11 cellular contexts compared by ENCODE assay signal in the genomic region with DNA sequence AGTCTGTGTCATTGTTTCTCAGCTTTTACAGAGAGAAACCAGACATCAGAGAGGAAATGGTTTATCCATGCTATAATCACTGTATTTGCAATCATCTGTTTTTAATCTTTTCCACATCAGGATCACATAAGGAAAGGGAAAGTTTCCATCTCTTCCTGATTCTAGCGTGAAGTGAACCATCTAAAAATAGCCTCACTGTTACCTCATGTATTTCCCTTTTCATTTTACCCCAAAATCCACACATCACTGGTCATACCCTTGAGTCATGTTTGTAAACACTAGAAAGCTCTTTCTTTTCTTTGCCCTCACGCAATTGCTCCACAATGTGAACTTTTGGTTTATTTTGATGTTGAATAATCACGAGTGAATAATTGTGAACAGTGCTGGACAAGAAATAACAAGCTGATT.
DNase-seq lines count a peak whose midpoint lies in the region; ATAC-seq and TF ChIP-seq lines count a peak whose summit lies in the region.
"Had no signal": no experiment of that assay in that cellular context is flagged by ENCODE, and none has a peak within 500 bp of the region (broad histone marks: within the 10 kb centered on the region; RNA-seq: fewer than 3 reads in every experiment).

No MANE protein-coding gene starts in this region.

- H3K9me3 ChIP-seq in SK-N-SH (no peaks in the 10 kb centered on the region), stomach (no peaks in the 10 kb centered on the region)

- H3K27me3 ChIP-seq in SK-N-SH (ENCODE audit: insufficient read depth) (no peaks in the 10 kb centered on the region), stomach (no peaks in the 10 kb centered on the region)
- H3K27me3 ChIP-seq: upper lobe of left lung had no signal

- H2AFZ ChIP-seq in SK-N-SH (ENCODE audit: low read depth) = peak overlapping the region; percentile 60; the same call in 1 of the 2 replicates

- H3K27me3 Mint-ChIP-seq in type B pancreatic cell = no peaks in the 10 kb centered on the region

- peak in 1 of 2 experiments; percentile 82; a peak in 2 of 4 replicates for TF ChIP-seq EP300 in SK-N-SH (IDR thresholded peaks at IDR 0.05; ENCODE audit: borderline replicate concordance in 1 of 2, low read depth in 1 of 2, low read length in 1 of 2)
- TF ChIP-seq EP300 in stomach (IDR thresholded peaks at IDR 0.05) = no peak

- TF ChIP-seq POLR2A in stomach (IDR thresholded peaks at IDR 0.05) = no peak

- POLR2A ChIA-PET in SK-N-SH (lab: Yijun Ruan, JAX) = no interaction called here

- DNase-seq in ELR (ENCODE audit: low read depth) = peak; percentile 92
- peak; percentile 7 for DNase-seq in SK-N-SH
- peak; percentile 93 to 96 for DNase-seq in foreskin fibroblast
- no peak for DNase-seq in stomach
- DNase-seq in NCI-H226 = no peak
- DNase-seq in activated effector memory CD4-positive, alpha-beta T cell treated with anti-CD3 and anti-CD28 coated beads, Interleukin-2, amount 50 U/mL, for 16 hours = no peak
- DNase-seq in type B pancreatic cell (ENCODE audit: extremely low spot score, unreplicated experiment) = no peak
- DNase-seq: activated naive CD4-positive, alpha-beta T cell; NCI-H82; upper lobe of left lung had no signal

- H3K9me3 Mint-ChIP-seq in type B pancreatic cell = no peaks in the 10 kb centered on the region

- no peaks in the 10 kb centered on the region for H3K36me3 Mint-ChIP-seq in type B pancreatic cell

- no peak overlapping the region for H3K27ac Mint-ChIP-seq in type B pancreatic cell

- H3K4me1 ChIP-seq in SK-N-SH (ENCODE audit: control insufficient read depth in 1 of 2, insufficient read depth in 2 of 2, low read depth in 1 of 2, low read length in 1 of 2) (peaks cover 15 to 23% of the 10 kb centered on the region in 2 experiments; a peak in 3 of 4 replicates), stomach (peaks cover 0 to 11% (median 0%) of the 10 kb centered on the region in 4 donors)

- TF ChIP-seq RAD21 in SK-N-SH (IDR thresholded peaks at IDR 0.05; ENCODE audit: low read length) = no peak

- H3K9ac ChIP-seq in SK-N-SH = peak overlapping the region; percentile 34; the same call in 1 of the 2 replicates

- H3K4me3 ChIP-seq in SK-N-SH (ENCODE audit: low read depth in 2 of 2, low read length in 1 of 2) = peak overlapping the region; percentile 27 to 32; a peak in 2 of 4 replicates
- no peak overlapping the region for H3K4me3 ChIP-seq in foreskin fibroblast (ENCODE audit: low read depth in 1 of 2, low read length in 2 of 2)
- H3K4me3 ChIP-seq in stomach = no peak overlapping the region
- H3K4me3 ChIP-seq: upper lobe of left lung had no signal

- CTCF ChIA-PET in SK-N-SH (lab: Yijun Ruan, JAX) = interaction anchor here (0.5 to 1.7 kb wide), 5 partner anchors 10 to 493 kb away, joined by 3 to 4 read pairs (median 3); no protein-coding TSS in a partner anchor

- H3K27ac ChIP-seq in SK-N-SH (ENCODE audit: low read depth in 2 of 2, low read length in 1 of 2) (peak overlapping the region; percentile 83 to 94; a peak in 3 of 4 replicates), stomach (peak overlapping the region in 4 of 5 donors; percentile 38 to 74 (median 60))
- H3K27ac ChIP-seq: upper lobe of left lung had no signal

- 10% methylated on average over 3 of the region's 3 CpGs for WGBS in SK-N-SH (ENCODE audit: low lambda C conversion rate)
- 30 to 48% (median 45%) methylated on average over 3 of the region's 3 CpGs for WGBS in stomach, 5 donors

- peak overlapping the region; percentile 42; the same call in 1 of the 2 replicates for H3K4me2 ChIP-seq in SK-N-SH

- H4K20me1 ChIP-seq in SK-N-SH (ENCODE audit: insufficient read depth) = no peaks in the 10 kb centered on the region

- TF ChIP-seq CTCF in SK-N-SH (IDR thresholded peaks at IDR 0.05) (no peak), foreskin fibroblast (IDR thresholded peaks at IDR 0.05; ENCODE audit: low read depth, low read length) (no peak), stomach (IDR thresholded peaks at IDR 0.05) (no peak), type B pancreatic cell (conservative IDR thresholded peaks at IDR 0.05) (no peak)

- H3K79me2 ChIP-seq in SK-N-SH (ENCODE audit: insufficient read depth) = no peaks in the 10 kb centered on the region

- H3K36me3 ChIP-seq in SK-N-SH (replicated peaks in 1 of 2; ENCODE audit: control insufficient read depth in 1 of 2, insufficient read depth in 2 of 2, low read length in 1 of 2) (peaks cover 0 to 4% of the 10 kb centered on the region in 2 experiments), stomach (no peaks in the 10 kb centered on the region)
- H3K36me3 ChIP-seq: upper lobe of left lung had no signal

- ATAC-seq in HG03432 (IDR thresholded peaks at IDR 0.05; ENCODE audit: unreplicated experiment) = no peak

- H3F3A ChIP-seq in SK-N-SH (replicated peaks; ENCODE audit: insufficient read depth) = peaks cover 14% of the 10 kb centered on the region

- no peak overlapping the region for H3K4me3 Mint-ChIP-seq in type B pancreatic cell

- intact Hi-C loops in stomach (cut with DNase I; ENCODE audit: low total_unique reads) = no loop called here

- peaks cover 20% of the 10 kb centered on the region for H3K4me1 Mint-ChIP-seq in type B pancreatic cell (ENCODE audit: unreplicated experiment)

- H3K9me2 ChIP-seq in SK-N-SH = no peaks in the 10 kb centered on the region

TF ChIP-seq in SK-N-SH, 30 proteins besides CTCF, POLR2A, EP300 and RAD21 (continues in another document):
- TF ChIP-seq MXI1 (IDR thresholded peaks at IDR 0.05; ENCODE audit: low read depth, low read length) (no peak), FOXM1 (IDR thresholded peaks at IDR 0.05; ENCODE audit: low read depth) (peak; percentile 44; the same call in 1 of the 2 replicates), MEF2A (IDR thresholded peaks at IDR 0.05; ENCODE audit: borderline replicate concordance, low read depth) (peak; percentile 98), FOSL2 (IDR thresholded peaks at IDR 0.05; ENCODE audit: borderline replicate concordance, low read depth) (peak; percentile 49; the same call in 1 of the 2 replicates), SIN3A (IDR thresholded peaks at IDR 0.05; ENCODE audit: borderline replicate concordance, low read depth, low read length) (no peak), RXRA (IDR thresholded peaks at IDR 0.05; ENCODE audit: borderline replicate concordance, low read depth) (peak; percentile 62), SMC3 (IDR thresholded peaks at IDR 0.05; ENCODE audit: low read depth, low read length) (no peak), TEAD4 (IDR thresholded peaks at IDR 0.05; ENCODE audit: borderline replicate concordance, insufficient read depth) (peak; percentile 63; the same call in 1 of the 2 replicates), GATA2 (CRISPR knock-in tag; IDR thresholded peaks at IDR 0.05) (no peak), RFX5 (IDR thresholded peaks at IDR 0.05; ENCODE audit: low read length) (no peak), IRF3 (IDR thresholded peaks at IDR 0.05; ENCODE audit: low read depth, low read length) (no peak), RCOR1 (IDR thresholded peaks at IDR 0.05; ENCODE audit: low read length) (no peak), NRF1 (IDR thresholded peaks at IDR 0.05; ENCODE audit: low read depth, low read length) (no peak), TAF1 (IDR thresholded peaks at IDR 0.05; ENCODE audit: borderline replicate concordance, low read depth, low read length) (no peak), MAX (IDR thresholded peaks at IDR 0.05; ENCODE audit: low read depth) (peak; percentile 75; the same call in 1 of the 2 replicates), POLR2AphosphoS5 (IDR thresholded peaks at IDR 0.05; ENCODE audit: low read depth, low read length) (peak; percentile 90), TCF12 (IDR thresholded peaks at IDR 0.05) (peak; percentile 99), ELF1 (IDR thresholded peaks at IDR 0.05) (peak; percentile 64; the same call in 1 of the 2 replicates), FOXJ3 (CRISPR knock-in tag; IDR thresholded peaks at IDR 0.05) (no peak), CHD2 (IDR thresholded peaks at IDR 0.05; ENCODE audit: low read length, partially characterized antibody) (no peak), USF2 (IDR thresholded peaks at IDR 0.05; ENCODE audit: borderline replicate concordance, low read depth, low read length) (no peak), NFIC (IDR thresholded peaks at IDR 0.05; ENCODE audit: borderline replicate concordance) (peak; percentile 66), YY1 (IDR thresholded peaks at IDR 0.05; ENCODE audit: low read depth) (no peak; the same call in 1 of the 2 replicates), GABPA (IDR thresholded peaks at IDR 0.05; ENCODE audit: low read depth) (no peak), EZH2phosphoT487 (IDR thresholded peaks at IDR 0.05; ENCODE audit: borderline replicate concordance, low read depth) (no peak)
- TF ChIP-seq, protein P1, sequence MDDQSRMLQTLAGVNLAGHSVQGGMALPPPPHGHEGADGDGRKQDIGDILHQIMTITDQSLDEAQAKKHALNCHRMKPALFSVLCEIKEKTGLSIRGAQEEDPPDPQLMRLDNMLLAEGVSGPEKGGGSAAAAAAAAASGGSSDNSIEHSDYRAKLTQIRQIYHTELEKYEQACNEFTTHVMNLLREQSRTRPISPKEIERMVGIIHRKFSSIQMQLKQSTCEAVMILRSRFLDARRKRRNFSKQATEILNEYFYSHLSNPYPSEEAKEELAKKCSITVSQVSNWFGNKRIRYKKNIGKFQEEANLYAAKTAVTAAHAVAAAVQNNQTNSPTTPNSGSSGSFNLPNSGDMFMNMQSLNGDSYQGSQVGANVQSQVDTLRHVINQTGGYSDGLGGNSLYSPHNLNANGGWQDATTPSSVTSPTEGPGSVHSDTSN (IDR thresholded peaks at IDR 0.05) = peak; percentile 83

Comparison
In these comparisons a context has a peak if more than half of its experiments do, and no peak if none do; other contexts are left out.
1. DNase-seq: peak in ELR (single experiment), SK-N-SH (single experiment) and foreskin fibroblast (2 of 2); none in stomach (single experiment), NCI-H226 (single experiment), activated effector memory CD4-positive, alpha-beta T cell treated with anti-CD3 and anti-CD28 coated beads, Interleukin-2, amount 50 U/mL, for 16 hours (single experiment) and type B pancreatic cell (single experiment).
2. H3K4me3 ChIP-seq: peak in SK-N-SH (2 of 2); none in foreskin fibroblast (0 of 2) and stomach (0 of 4).